ENCODE assay signal across 8 cellular contexts in the genomic region with DNA sequence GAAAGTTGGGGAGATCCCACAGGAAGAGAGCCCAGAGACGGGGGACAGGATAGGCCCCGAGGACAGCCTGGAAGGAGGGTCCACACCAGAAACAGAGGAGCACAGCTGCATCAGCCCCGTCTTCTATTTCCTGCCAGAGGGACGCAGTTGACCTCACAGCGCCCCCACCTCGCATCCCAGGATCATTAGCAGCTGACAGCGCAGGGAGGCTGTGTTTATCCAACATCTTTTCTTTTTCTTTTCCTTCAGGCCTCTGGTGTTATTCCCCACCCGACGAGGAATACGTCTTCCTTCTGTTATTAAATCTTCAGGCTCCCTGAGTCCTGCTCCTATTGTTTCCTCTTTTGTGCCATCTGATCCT.
DNase-seq lines count a peak whose midpoint lies in the region; ATAC-seq and TF ChIP-seq lines count a peak whose summit lies in the region.

No MANE protein-coding gene starts in this region.

- TF ChIP-seq POLR2A in gastroesophageal sphincter (IDR thresholded peaks at IDR 0.05): no peak

- no peaks in the 10 kb centered on the region for H3K27me3 ChIP-seq in SJCRH30
- H3K27me3 ChIP-seq in gastroesophageal sphincter: no peaks in the 10 kb centered on the region

- peaks cover 54% of the 10 kb centered on the region for H3K27me3 Mint-ChIP-seq in progenitor cell of endocrine pancreas

- TF ChIP-seq EP300 in gastroesophageal sphincter (IDR thresholded peaks at IDR 0.05): no peak

- peak; percentile 22 for DNase-seq in NCI-H82 (lab: John Stamatoyannopoulos, UW)
- DNase-seq in NCI-H82 treated with DMSO at 0.1 percent for 48 hours (lab: John Stamatoyannopoulos, UW; ENCODE audit: unreplicated experiment): no peak
- peak; percentile 53 to 68 for DNase-seq in SJCRH30
- no peak for DNase-seq in progenitor cell of endocrine pancreas (ENCODE audit: low spot score, unreplicated experiment)
- no peak for DNase-seq in germinal center (ENCODE audit: low spot score)
- DNase-seq in NCI-H1048 (lab: John Stamatoyannopoulos, UW): no peak

- WGBS in gastroesophageal sphincter (ENCODE audit: low coverage in 1 of 2), 2 donors: 7% methylated on average over 10 of the region's 10 CpGs; no CpG with 5 or more reads in 1 of the 2 donors

- H3K4me3 ChIP-seq in SJCRH30 (peak overlapping the region; percentile 48), gastroesophageal sphincter (peak overlapping the region; percentile 29 to 55)

- no peaks in the 10 kb centered on the region for H3K9me3 Mint-ChIP-seq in progenitor cell of endocrine pancreas (ENCODE audit: low read depth)

- no peaks in the 10 kb centered on the region for H3K36me3 Mint-ChIP-seq in progenitor cell of endocrine pancreas (ENCODE audit: insufficient read depth)

- H3K27ac ChIP-seq in SJCRH30: peak overlapping the region; percentile 44
- peak overlapping the region; percentile 43 to 80 (median 78) for H3K27ac ChIP-seq in gastroesophageal sphincter

- ATAC-seq in HG02610 (IDR thresholded peaks at IDR 0.05; ENCODE audit: unreplicated experiment) (peak; percentile 36), gastroesophageal sphincter (no peak)

- H3K4me3 Mint-ChIP-seq in progenitor cell of endocrine pancreas (ENCODE audit: low read depth): peak overlapping the region; percentile 85

- no peaks in the 10 kb centered on the region for H3K36me3 ChIP-seq in SJCRH30
- no peaks in the 10 kb centered on the region for H3K36me3 ChIP-seq in gastroesophageal sphincter

- peak overlapping the region; percentile 91 for H3K27ac Mint-ChIP-seq in progenitor cell of endocrine pancreas

- no peaks in the 10 kb centered on the region for H3K9me3 ChIP-seq in SJCRH30 (replicated peaks)
- no peaks in the 10 kb centered on the region for H3K9me3 ChIP-seq in gastroesophageal sphincter

- H3K4me1 ChIP-seq in SJCRH30 (0 out of 2 replicates have a peak, but pooled peaks cover 6% of the 10 kb centered on the region), gastroesophageal sphincter (peaks cover 0 to 19% (median 3%) of the 10 kb centered on the region in 3 donors)

- peaks cover 6% of the 10 kb centered on the region for H3K4me1 Mint-ChIP-seq in progenitor cell of endocrine pancreas (ENCODE audit: low read depth)

- TF ChIP-seq CTCF in gastroesophageal sphincter (IDR thresholded peaks at IDR 0.05) (no peak), progenitor cell of endocrine pancreas (IDR thresholded peaks at IDR 0.05; ENCODE audit: unreplicated experiment) (peak; percentile 42)

Comparison
In these comparisons a context has a peak if more than half of its experiments do, and no peak if none do; other contexts are left out.
1. DNase-seq: peak in NCI-H82 (single experiment) and SJCRH30 (2 of 2); none in NCI-H82 treated with DMSO at 0.1 percent for 48 hours (single experiment), progenitor cell of endocrine pancreas (single experiment), germinal center (single experiment) and NCI-H1048 (single experiment).